ENCODE assay signal across 8 cellular contexts in the genomic region with DNA sequence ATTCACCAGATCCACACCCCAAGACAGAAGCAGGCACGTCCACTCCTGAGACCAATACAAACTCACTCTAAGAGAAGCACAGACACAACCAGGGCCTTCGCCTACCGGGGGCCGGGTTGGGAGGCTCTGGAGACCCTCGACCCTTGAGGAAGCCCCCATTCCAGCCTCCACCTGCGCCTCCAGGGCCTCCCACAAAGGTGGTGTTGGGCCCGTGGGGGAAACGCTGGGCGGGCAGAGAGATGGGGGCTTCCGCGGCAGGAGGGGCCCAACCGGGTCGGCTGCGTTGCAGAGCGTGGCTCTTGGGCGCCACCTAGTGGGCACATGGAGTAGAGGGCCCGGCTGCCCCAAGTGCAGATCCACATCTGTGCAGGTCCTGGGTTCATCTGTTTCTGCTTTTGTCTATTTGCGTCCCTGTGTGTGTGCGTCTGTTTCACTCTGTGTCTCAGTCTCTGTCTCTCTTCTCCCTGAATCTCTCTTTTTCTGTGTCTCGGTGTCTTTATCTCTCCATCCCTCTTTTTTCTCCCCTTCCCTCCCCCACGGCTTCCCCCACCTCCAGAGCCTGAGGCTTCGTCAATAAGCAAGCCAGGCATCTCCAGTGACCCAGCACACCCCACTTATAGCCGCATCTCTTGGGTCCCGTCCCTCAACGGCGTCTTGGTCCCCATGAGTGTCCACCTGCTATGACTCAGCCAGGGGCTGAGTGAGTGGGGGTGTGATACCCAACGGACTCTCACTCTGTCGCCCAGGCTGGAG. TPM values are rescaled to one million over a fixed set of nuclear protein-coding genes. Genes with fewer than 3 reads are reported as not detected.
A peak's percentile ranks its signal among the peaks of the same experiment; 100 is the strongest.
DNase-seq lines count a peak whose midpoint lies in the region; ATAC-seq and TF ChIP-seq lines count a peak whose summit lies in the region.

No MANE protein-coding gene starts in this region.

- H3K4me1 Mint-ChIP-seq in MCF 10A (ENCODE audit: insufficient read depth, unreplicated experiment): peaks cover 12% of the 10 kb centered on the region

- POLR2A ChIA-PET in GM10248 (lab: Yijun Ruan, JAX) (no interaction called here), MCF 10A (lab: Yijun Ruan, JAX) (interaction anchor here (0.6 kb wide), 1 partner anchor 7 kb away, joined by 3 read pairs; no protein-coding TSS in a partner anchor)

- H3K36me3 Mint-ChIP-seq in MCF 10A (ENCODE audit: insufficient read depth, unreplicated experiment): no peaks in the 10 kb centered on the region

- H3K4me3 Mint-ChIP-seq in MCF 10A (ENCODE audit: unreplicated experiment): no peak overlapping the region

- CTCF ChIA-PET in GM10248 (lab: Yijun Ruan, JAX) (interaction anchor here (0.8 to 0.9 kb wide), 2 partner anchors 17 to 524 kb away, joined by 3 read pairs; no protein-coding TSS in a partner anchor), MCF 10A (lab: Yijun Ruan, JAX) (interaction anchor here (0.6 to 1.7 kb wide), 9 partner anchors 14 to 542 kb away, joined by 3 to 6 read pairs (median 4); no protein-coding TSS in a partner anchor)

- H3K27ac ChIP-seq in VCaP: peak overlapping the region; percentile 87

- H3K27me3 Mint-ChIP-seq in MCF 10A (ENCODE audit: insufficient read depth, unreplicated experiment): no peaks in the 10 kb centered on the region

- no peaks in the 10 kb centered on the region for H3K9me3 Mint-ChIP-seq in MCF 10A (ENCODE audit: unreplicated experiment)

- H3K27ac Mint-ChIP-seq in MCF 10A (ENCODE audit: low read depth, unreplicated experiment): no peak overlapping the region

- DNase-seq in GM10248 (ENCODE audit: extremely low spot score): peak; percentile 90
- DNase-seq in NCI-H1694 (lab: John Stamatoyannopoulos, UW): peak; percentile 56
- peak; percentile 65 for DNase-seq in MCF 10A (ENCODE audit: unreplicated experiment)
- DNase-seq in islet precursor cell: peak; percentile 83
- DNase-seq in stimulated activated CD4-positive, alpha-beta T cell treated with anti-CD3 and anti-CD28 coated beads, Interleukin-1b, Interleukin-23, amount 100 ng/mL, for 4 hours (ENCODE audit: low read depth in 2 of 2): peak; percentile 70

- intact Hi-C loops in MCF 10A (cut with micrococcal nuclease): loop anchor here (1.0 kb wide), 3 partner anchors 30 to 530 kb away; no protein-coding TSS in a partner anchor

- no peak for ATAC-seq in GM21786 (IDR thresholded peaks at IDR 0.05; ENCODE audit: unreplicated experiment)
- no peak for ATAC-seq in GM21367 (IDR thresholded peaks at IDR 0.05; ENCODE audit: unreplicated experiment)

- TF ChIP-seq CTCF in GM10248 (IDR thresholded peaks at IDR 0.05; ENCODE audit: control extremely low read depth, extremely low read depth, low read depth, missing control alignments) (peak; percentile 95), VCaP (conservative IDR thresholded peaks at IDR 0.05) (peak; percentile 92), MCF 10A (IDR thresholded peaks at IDR 0.05; ENCODE audit: unreplicated experiment) (peak; percentile 99)

- BruUV-seq in MCF 10A (replicated peaks; lab: Mats Ljungman, UMichigan): no TSS peak

RNA-seq across cellular contexts. Expression of gene TINCR, which starts 10.5 kb away (rescaled TPM):
- total RNA-seq in MCF 10A (2022): 0.20 and 0.21 TPM in 2 replicates

RNA-seq across cellular contexts. Expression of gene SAFB2, which starts 44.3 kb away (rescaled TPM):
- total RNA-seq in MCF 10A (2022): 98.6 and 118 TPM in 2 replicates

RNA-seq across cellular contexts. Expression of gene SAFB, which starts 44.6 kb away (rescaled TPM):
- 135 and 137 TPM in 2 replicates for total RNA-seq in MCF 10A (2022)
